Comparison of ENCODE assay signal across 9 cellular contexts in genomic region chr10:89367529-89367928, GRCh38. TPM values are rescaled to one million over a fixed set of nuclear protein-coding genes. Genes with fewer than 3 reads are reported as not detected.
DNase-seq lines count a peak whose midpoint lies in the region; ATAC-seq and TF ChIP-seq lines count a peak whose summit lies in the region.
"Had no signal": no experiment of that assay in that cellular context is flagged by ENCODE, and none has a peak within 500 bp of the region (broad histone marks: within the 10 kb centered on the region; RNA-seq: fewer than 3 reads in every experiment).

No MANE protein-coding gene starts in this region.

- TF ChIP-seq POLR2A in transverse colon (IDR thresholded peaks at IDR 0.05) = no peak

- H3K36me3 ChIP-seq in transverse colon = no peaks in the 10 kb centered on the region

- intact Hi-C loops in sciatic nerve (cut with DNase I) (no loop called here), transverse colon (cut with DNase I; ENCODE audit: low total_unique reads) (loop anchor here (5.0 kb wide), 1 partner anchor 65 kb away; the partner anchor contains the start of gene IFIT2)

- H3K4me3 Mint-ChIP-seq in activated naive CD8-positive, alpha-beta T cell treated with anti-CD3 and anti-CD28 coated beads, Interleukin-2, amount 10 ng/mL, durations not matched to agents 7 days and 5 days = no peak overlapping the region
- no peak overlapping the region for H3K4me3 Mint-ChIP-seq in WTC11

- ATAC-seq in HG02870 (IDR thresholded peaks at IDR 0.05; ENCODE audit: unreplicated experiment) = peak; percentile 66
- peak; percentile 73 for ATAC-seq in activated naive CD8-positive, alpha-beta T cell treated with anti-CD3 and anti-CD28 coated beads, Interleukin-2, amount 10 ng/mL, durations not matched to agents 7 days and 5 days (ENCODE audit: low read depth)
- peak; percentile 66 for ATAC-seq in sciatic nerve
- ATAC-seq in WTC11 = no peak

- H3K4me1 ChIP-seq in transverse colon = peaks cover 0 to 24% (median 4%) of the 10 kb centered on the region in 4 donors

- POLR2A ChIA-PET in activated naive CD8-positive, alpha-beta T cell treated with anti-CD3 and anti-CD28 coated beads, Interleukin-2, amount 10 ng/mL, durations not matched to agents 7 days and 5 days (lab: Charles Lee) = interaction anchor here (1.5 kb wide), 1 partner anchor 24 kb away, joined by 4 read pairs; no protein-coding TSS in a partner anchor
- POLR2A ChIA-PET in WTC11 (lab: Charles Lee) = interaction anchor here (0.5 kb wide), 1 partner anchor 557 kb away, joined by 4 read pairs; no protein-coding TSS in a partner anchor

- H3K4me1 Mint-ChIP-seq in activated naive CD8-positive, alpha-beta T cell treated with anti-CD3 and anti-CD28 coated beads, Interleukin-2, amount 10 ng/mL, durations not matched to agents 7 days and 5 days = peaks cover 30% of the 10 kb centered on the region
- peaks cover 12% of the 10 kb centered on the region for H3K4me1 Mint-ChIP-seq in WTC11

- no peak overlapping the region for H3K27ac Mint-ChIP-seq in activated naive CD8-positive, alpha-beta T cell treated with anti-CD3 and anti-CD28 coated beads, Interleukin-2, amount 10 ng/mL, durations not matched to agents 7 days and 5 days
- H3K27ac Mint-ChIP-seq in WTC11 = no peak overlapping the region

- peak overlapping the region in 1 of 4 donors; percentile 34 for H3K27ac ChIP-seq in transverse colon

- H3K27me3 ChIP-seq in transverse colon = no peaks in the 10 kb centered on the region

- WGBS in transverse colon (ENCODE audit: low coverage in 1 of 2), 2 donors = 0 to 77% methylated on average over 1 to 4 of the region's 4 CpGs

- peaks cover 3% of the 10 kb centered on the region for H3K9me3 Mint-ChIP-seq in activated naive CD8-positive, alpha-beta T cell treated with anti-CD3 and anti-CD28 coated beads, Interleukin-2, amount 10 ng/mL, durations not matched to agents 7 days and 5 days
- peaks cover 6% of the 10 kb centered on the region for H3K9me3 Mint-ChIP-seq in WTC11

- H3K27me3 Mint-ChIP-seq in activated naive CD8-positive, alpha-beta T cell treated with anti-CD3 and anti-CD28 coated beads, Interleukin-2, amount 10 ng/mL, durations not matched to agents 7 days and 5 days = no peaks in the 10 kb centered on the region
- no peaks in the 10 kb centered on the region for H3K27me3 Mint-ChIP-seq in WTC11 (ENCODE audit: low read depth)

- TF ChIP-seq CTCF in transverse colon (IDR thresholded peaks at IDR 0.05) = no peak
- no peak for TF ChIP-seq CTCF in WTC11 (IDR thresholded peaks at IDR 0.05)

- CTCF ChIA-PET in WTC11 (lab: Charles Lee) = interaction anchor here (1.0 to 2.3 kb wide), 3 partner anchors 40 to 150 kb away, joined by 3 to 10 read pairs (median 3); partner anchors contain the start of gene IFIT3

- H3K36me3 Mint-ChIP-seq in activated naive CD8-positive, alpha-beta T cell treated with anti-CD3 and anti-CD28 coated beads, Interleukin-2, amount 10 ng/mL, durations not matched to agents 7 days and 5 days = peaks cover 6% of the 10 kb centered on the region
- H3K36me3 Mint-ChIP-seq in WTC11 = no peaks in the 10 kb centered on the region

- in situ Hi-C loops in transverse colon (cut with MboI; ENCODE audit: low pct_ligation_motif_present in 1 of 4, low pct_unique_long_range_greater_than_20kb in 1 of 4, low sequenced_read_pairs in 3 of 4) = no loop called here

- DNase-seq in NCI-H1105 treated with DMSO at 0.1 percent for 48 hours (lab: John Stamatoyannopoulos, UW) (peak; percentile 32), NCI-H1105 (lab: John Stamatoyannopoulos, UW) (no peak), sciatic nerve (ENCODE audit: low spot score) (no peak), DMS153 treated with DMSO at 0.1 percent for 48 hours (lab: John Stamatoyannopoulos, UW; ENCODE audit: unreplicated experiment) (no peak), transverse colon (no peak), WTC11 (ENCODE audit: low spot score) (no peak)
- no peak for DNase-seq in activated naive CD8-positive, alpha-beta T cell treated with anti-CD3 and anti-CD28 coated beads, Interleukin-2, amount 10 ng/mL, durations not matched to agents 7 days and 5 days
- DNase-seq: foreskin fibroblast had no signal

- H3K4me3 ChIP-seq in transverse colon = no peak overlapping the region

- no peaks in the 10 kb centered on the region for H3K9me3 ChIP-seq in transverse colon

- no peak for TF ChIP-seq EP300 in transverse colon (IDR thresholded peaks at IDR 0.05; ENCODE audit: low read depth)

TF ChIP-seq in WTC11, 78 proteins besides CTCF, POLR2A, EP300 and RAD21 (continues in another document):
- no peak for TF ChIP-seq ZNF396 (CRISPR knock-in tag; IDR thresholded peaks at IDR 0.05; ENCODE audit: borderline replicate concordance)
- no peak for TF ChIP-seq ATF1 (CRISPR knock-in tag; IDR thresholded peaks at IDR 0.05)
- TF ChIP-seq EMX1 (CRISPR knock-in tag; IDR thresholded peaks at IDR 0.05) = no peak
- TF ChIP-seq ZNF263 (CRISPR knock-in tag; IDR thresholded peaks at IDR 0.05; ENCODE audit: low read depth) = no peak
- TF ChIP-seq, protein P1, sequence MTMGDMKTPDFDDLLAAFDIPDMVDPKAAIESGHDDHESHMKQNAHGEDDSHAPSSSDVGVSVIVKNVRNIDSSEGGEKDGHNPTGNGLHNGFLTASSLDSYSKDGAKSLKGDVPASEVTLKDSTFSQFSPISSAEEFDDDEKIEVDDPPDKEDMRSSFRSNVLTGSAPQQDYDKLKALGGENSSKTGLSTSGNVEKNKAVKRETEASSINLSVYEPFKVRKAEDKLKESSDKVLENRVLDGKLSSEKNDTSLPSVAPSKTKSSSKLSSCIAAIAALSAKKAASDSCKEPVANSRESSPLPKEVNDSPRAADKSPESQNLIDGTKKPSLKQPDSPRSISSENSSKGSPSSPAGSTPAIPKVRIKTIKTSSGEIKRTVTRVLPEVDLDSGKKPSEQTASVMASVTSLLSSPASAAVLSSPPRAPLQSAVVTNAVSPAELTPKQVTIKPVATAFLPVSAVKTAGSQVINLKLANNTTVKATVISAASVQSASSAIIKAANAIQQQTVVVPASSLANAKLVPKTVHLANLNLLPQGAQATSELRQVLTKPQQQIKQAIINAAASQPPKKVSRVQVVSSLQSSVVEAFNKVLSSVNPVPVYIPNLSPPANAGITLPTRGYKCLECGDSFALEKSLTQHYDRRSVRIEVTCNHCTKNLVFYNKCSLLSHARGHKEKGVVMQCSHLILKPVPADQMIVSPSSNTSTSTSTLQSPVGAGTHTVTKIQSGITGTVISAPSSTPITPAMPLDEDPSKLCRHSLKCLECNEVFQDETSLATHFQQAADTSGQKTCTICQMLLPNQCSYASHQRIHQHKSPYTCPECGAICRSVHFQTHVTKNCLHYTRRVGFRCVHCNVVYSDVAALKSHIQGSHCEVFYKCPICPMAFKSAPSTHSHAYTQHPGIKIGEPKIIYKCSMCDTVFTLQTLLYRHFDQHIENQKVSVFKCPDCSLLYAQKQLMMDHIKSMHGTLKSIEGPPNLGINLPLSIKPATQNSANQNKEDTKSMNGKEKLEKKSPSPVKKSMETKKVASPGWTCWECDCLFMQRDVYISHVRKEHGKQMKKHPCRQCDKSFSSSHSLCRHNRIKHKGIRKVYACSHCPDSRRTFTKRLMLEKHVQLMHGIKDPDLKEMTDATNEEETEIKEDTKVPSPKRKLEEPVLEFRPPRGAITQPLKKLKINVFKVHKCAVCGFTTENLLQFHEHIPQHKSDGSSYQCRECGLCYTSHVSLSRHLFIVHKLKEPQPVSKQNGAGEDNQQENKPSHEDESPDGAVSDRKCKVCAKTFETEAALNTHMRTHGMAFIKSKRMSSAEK (CRISPR knock-in tag; IDR thresholded peaks at IDR 0.05; ENCODE audit: borderline replicate concordance) = no peak
- TF ChIP-seq HMGA2 (CRISPR knock-in tag; IDR thresholded peaks at IDR 0.05) = no peak
- TF ChIP-seq, protein P2, sequence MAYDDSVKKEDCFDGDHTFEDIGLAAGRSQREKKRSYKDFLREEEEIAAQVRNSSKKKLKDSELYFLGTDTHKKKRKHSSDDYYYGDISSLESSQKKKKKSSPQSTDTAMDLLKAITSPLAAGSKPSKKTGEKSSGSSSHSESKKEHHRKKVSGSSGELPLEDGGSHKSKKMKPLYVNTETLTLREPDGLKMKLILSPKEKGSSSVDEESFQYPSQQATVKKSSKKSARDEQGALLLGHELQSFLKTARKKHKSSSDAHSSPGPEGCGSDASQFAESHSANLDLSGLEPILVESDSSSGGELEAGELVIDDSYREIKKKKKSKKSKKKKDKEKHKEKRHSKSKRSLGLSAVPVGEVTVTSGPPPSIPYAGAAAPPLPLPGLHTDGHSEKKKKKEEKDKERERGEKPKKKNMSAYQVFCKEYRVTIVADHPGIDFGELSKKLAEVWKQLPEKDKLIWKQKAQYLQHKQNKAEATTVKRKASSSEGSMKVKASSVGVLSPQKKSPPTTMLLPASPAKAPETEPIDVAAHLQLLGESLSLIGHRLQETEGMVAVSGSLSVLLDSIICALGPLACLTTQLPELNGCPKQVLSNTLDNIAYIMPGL (CRISPR knock-in tag; IDR thresholded peaks at IDR 0.05) = no peak
- TF ChIP-seq, protein P3, sequence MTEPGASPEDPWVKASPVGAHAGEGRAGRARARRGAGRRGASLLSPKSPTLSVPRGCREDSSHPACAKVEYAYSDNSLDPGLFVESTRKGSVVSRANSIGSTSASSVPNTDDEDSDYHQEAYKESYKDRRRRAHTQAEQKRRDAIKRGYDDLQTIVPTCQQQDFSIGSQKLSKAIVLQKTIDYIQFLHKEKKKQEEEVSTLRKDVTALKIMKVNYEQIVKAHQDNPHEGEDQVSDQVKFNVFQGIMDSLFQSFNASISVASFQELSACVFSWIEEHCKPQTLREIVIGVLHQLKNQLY (CRISPR knock-in tag; IDR thresholded peaks at IDR 0.05) = no peak
- no peak for TF ChIP-seq NR2C2 (CRISPR knock-in tag; IDR thresholded peaks at IDR 0.05)

RNA-seq across cellular contexts. Expression of gene IFIT1B, which starts 10.3 kb away (rescaled TPM):
- not detected for total RNA-seq in activated naive CD8-positive, alpha-beta T cell treated with anti-CD3 and anti-CD28 coated beads, Interleukin-2, amount 10 ng/mL, durations not matched to agents 7 days and 5 days
- 6.3 TPM for total RNA-seq in sciatic nerve
- total RNA-seq in transverse colon = not detected
- total RNA-seq in WTC11 (2021) = not detected in 3 replicates

RNA-seq across cellular contexts. Expression of gene IFIT1, which starts 24.9 kb away (rescaled TPM):
- 10 to 100 TPM; 45.7 to 48.4 TPM for total RNA-seq in activated naive CD8-positive, alpha-beta T cell treated with anti-CD3 and anti-CD28 coated beads, Interleukin-2, amount 10 ng/mL, durations not matched to agents 7 days and 5 days
- total RNA-seq in sciatic nerve (21.0 TPM), transverse colon (10 to 100 TPM in 2 of 4 donors, 1 to 10 TPM in 2; 1.1 to 18.5 (median 9.4) TPM), WTC11 (2021) (1.5 to 2.0 TPM (median 1.5 TPM) in 3 replicates)

RNA-seq across cellular contexts. Expression of gene IFIT3, which starts 39.7 kb away (rescaled TPM):
- 10 to 100 TPM; 72.5 to 75.6 TPM for total RNA-seq in activated naive CD8-positive, alpha-beta T cell treated with anti-CD3 and anti-CD28 coated beads, Interleukin-2, amount 10 ng/mL, durations not matched to agents 7 days and 5 days
- total RNA-seq in sciatic nerve (25.5 TPM), transverse colon (1 to 10 TPM in 2 of 4 donors, under 1 TPM in 1, not detected in 1; 0.20 to 7.8 (median 5.1) TPM), WTC11 (2021) (0.14 to 0.42 TPM (median 0.39 TPM) in 3 replicates)

RNA-seq across cellular contexts. Expression of gene IFIT5, which starts 46.8 kb away (rescaled TPM):
- 10 to 100 TPM; 30.7 to 32.2 TPM for total RNA-seq in activated naive CD8-positive, alpha-beta T cell treated with anti-CD3 and anti-CD28 coated beads, Interleukin-2, amount 10 ng/mL, durations not matched to agents 7 days and 5 days
- 17.4 TPM for total RNA-seq in sciatic nerve
- total RNA-seq in transverse colon = 10 to 100 TPM in 3 of 4 donors, 1 to 10 TPM in 1; 1.5 to 12.5 (median 11.2) TPM
- total RNA-seq in WTC11 (2021) = 1.7 to 2.0 TPM (median 1.8 TPM) in 3 replicates
